1 cellular context compared by ENCODE assay signal in the genomic region with DNA sequence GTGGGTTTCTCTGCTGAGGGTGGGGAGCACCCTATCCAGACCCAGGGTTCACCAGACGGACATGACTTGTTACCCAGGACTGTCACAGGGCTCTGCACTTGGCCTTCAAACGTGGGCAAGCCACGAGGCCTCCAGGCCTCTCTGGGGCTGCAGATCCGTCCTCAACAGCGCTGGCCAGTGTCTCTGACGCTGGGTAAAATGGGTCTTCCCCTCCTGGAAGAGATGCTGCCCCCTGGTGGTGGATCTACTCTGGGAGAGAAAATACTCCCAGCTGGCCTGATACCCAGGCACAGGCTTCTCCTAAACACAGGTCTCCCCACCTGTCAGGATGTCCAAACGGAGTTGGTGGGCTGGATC.
TF ChIP-seq lines count a peak whose summit lies in the region.

No MANE protein-coding gene starts in this region.

TF ChIP-seq in Ishikawa, 13 proteins besides CTCF, POLR2A, EP300 and RAD21 (continued from another document):
- TF ChIP-seq, protein P1, sequence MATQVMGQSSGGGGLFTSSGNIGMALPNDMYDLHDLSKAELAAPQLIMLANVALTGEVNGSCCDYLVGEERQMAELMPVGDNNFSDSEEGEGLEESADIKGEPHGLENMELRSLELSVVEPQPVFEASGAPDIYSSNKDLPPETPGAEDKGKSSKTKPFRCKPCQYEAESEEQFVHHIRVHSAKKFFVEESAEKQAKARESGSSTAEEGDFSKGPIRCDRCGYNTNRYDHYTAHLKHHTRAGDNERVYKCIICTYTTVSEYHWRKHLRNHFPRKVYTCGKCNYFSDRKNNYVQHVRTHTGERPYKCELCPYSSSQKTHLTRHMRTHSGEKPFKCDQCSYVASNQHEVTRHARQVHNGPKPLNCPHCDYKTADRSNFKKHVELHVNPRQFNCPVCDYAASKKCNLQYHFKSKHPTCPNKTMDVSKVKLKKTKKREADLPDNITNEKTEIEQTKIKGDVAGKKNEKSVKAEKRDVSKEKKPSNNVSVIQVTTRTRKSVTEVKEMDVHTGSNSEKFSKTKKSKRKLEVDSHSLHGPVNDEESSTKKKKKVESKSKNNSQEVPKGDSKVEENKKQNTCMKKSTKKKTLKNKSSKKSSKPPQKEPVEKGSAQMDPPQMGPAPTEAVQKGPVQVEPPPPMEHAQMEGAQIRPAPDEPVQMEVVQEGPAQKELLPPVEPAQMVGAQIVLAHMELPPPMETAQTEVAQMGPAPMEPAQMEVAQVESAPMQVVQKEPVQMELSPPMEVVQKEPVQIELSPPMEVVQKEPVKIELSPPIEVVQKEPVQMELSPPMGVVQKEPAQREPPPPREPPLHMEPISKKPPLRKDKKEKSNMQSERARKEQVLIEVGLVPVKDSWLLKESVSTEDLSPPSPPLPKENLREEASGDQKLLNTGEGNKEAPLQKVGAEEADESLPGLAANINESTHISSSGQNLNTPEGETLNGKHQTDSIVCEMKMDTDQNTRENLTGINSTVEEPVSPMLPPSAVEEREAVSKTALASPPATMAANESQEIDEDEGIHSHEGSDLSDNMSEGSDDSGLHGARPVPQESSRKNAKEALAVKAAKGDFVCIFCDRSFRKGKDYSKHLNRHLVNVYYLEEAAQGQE (IDR thresholded peaks at IDR 0.05; ENCODE audit: low read depth): no peak
